Comparison of ENCODE assay signal across 1 cellular context in genomic region chr1:175152006-175152652, GRCh38.
A peak's percentile ranks its signal among the peaks of the same experiment; 100 is the strongest.
TF ChIP-seq lines count a peak whose summit lies in the region.

No MANE protein-coding gene starts in this region.

TF ChIP-seq in K562, 482 proteins besides CTCF, POLR2A, EP300 and RAD21 (continued from another document):
- TF ChIP-seq ZNF318 (IDR thresholded peaks at IDR 0.05; ENCODE audit: borderline replicate concordance in 1 of 2, low read depth in 1 of 2), result no peak
- no peak for TF ChIP-seq ZBTB7A (IDR thresholded peaks at IDR 0.05; ENCODE audit: borderline replicate concordance, control insufficient read depth, low read depth, low read length)
- TF ChIP-seq ZNF263 (CRISPR knock-in tag; IDR thresholded peaks at IDR 0.05; ENCODE audit: borderline replicate concordance), result no peak
- TF ChIP-seq TAL1 (IDR thresholded peaks at IDR 0.05), result no peak
- TF ChIP-seq STAG1 (CRISPR knock-in tag; IDR thresholded peaks at IDR 0.05; ENCODE audit: borderline replicate concordance), result peak; percentile 80; the same call in 1 of the 2 replicates
- TF ChIP-seq LARP7 (IDR thresholded peaks at IDR 0.05), result peak; percentile 37; the same call in 1 of the 2 replicates
- no peak for TF ChIP-seq ZNF830 (CRISPR knock-in tag; IDR thresholded peaks at IDR 0.05)
- TF ChIP-seq MLLT1 (IDR thresholded peaks at IDR 0.05), result 0 out of 4 replicates have a peak, but pooled peaks of 1 of the 2 experiments have one; percentile 29
- no peak for TF ChIP-seq THRAP3 (IDR thresholded peaks at IDR 0.05; ENCODE audit: borderline replicate concordance)
- peak; percentile 17; the same call in 1 of the 2 replicates for TF ChIP-seq GATA2 (CRISPR knock-in tag; IDR thresholded peaks at IDR 0.05)
- TF ChIP-seq SMC3 (conservative IDR thresholded peaks at IDR 0.05; ENCODE audit: insufficient read depth, low read depth, low read length), result peak; percentile 83
- TF ChIP-seq ZNF124 (CRISPR knock-in tag; IDR thresholded peaks at IDR 0.05), result no peak
- TF ChIP-seq XRCC5 (IDR thresholded peaks at IDR 0.05; ENCODE audit: low read depth, low read length), result peak; percentile 69; the same call in 1 of the 2 replicates
- TF ChIP-seq NUFIP1 (IDR thresholded peaks at IDR 0.05; ENCODE audit: partially characterized antibody), result no peak
- peak; percentile 48; the same call in 1 of the 2 replicates for TF ChIP-seq HLTF (IDR thresholded peaks at IDR 0.05)
